ENCODE assay signal across 8 cellular contexts in genomic region chr10:132588301-132589013, GRCh38.
DNase-seq lines count a peak whose midpoint lies in the region; TF ChIP-seq lines count a peak whose summit lies in the region.

No MANE protein-coding gene starts in this region.

- DNase-seq in KG1 (lab: John Stamatoyannopoulos, UW), result peak; percentile 82
- peak; percentile 48 to 56 for DNase-seq in cardiac fibroblast (ENCODE audit: low read depth in 2 of 2)
- no peak for DNase-seq in NCI-H2196 (lab: John Stamatoyannopoulos, UW; ENCODE audit: unreplicated experiment)
- no peak for DNase-seq in kidney tubule cell (ENCODE audit: low spot score)
- no peak for DNase-seq in NCI-H1417 treated with DMSO at 0.1 percent for 48 hours (lab: John Stamatoyannopoulos, UW)
- no peak for DNase-seq in NCI-H510A (lab: John Stamatoyannopoulos, UW)

- H3K9me2 ChIP-seq in DOHH2 (replicated peaks; ENCODE audit: control insufficient read depth, low read length), result no peaks in the 10 kb centered on the region

- H3K27me3 ChIP-seq in DOHH2 (ENCODE audit: control insufficient read depth, low read length) (no peaks in the 10 kb centered on the region), muscle layer of duodenum (ENCODE audit: low read depth, low read length) (no peaks in the 10 kb centered on the region)

- H3K9me3 ChIP-seq in DOHH2 (ENCODE audit: control insufficient read depth, insufficient read depth, low read length), result no peaks in the 10 kb centered on the region
- H3K9me3 ChIP-seq in muscle layer of duodenum (ENCODE audit: control insufficient read depth in 1 of 2, low read length in 2 of 2), result no peaks in the 10 kb centered on the region

- H3K4me3 ChIP-seq in DOHH2 (ENCODE audit: low read length) (peak overlapping the region; percentile 34), cardiac fibroblast (replicated peaks in 1 of 2; ENCODE audit: low read depth in 2 of 2, low read length in 2 of 2) (no peak overlapping the region), muscle layer of duodenum (ENCODE audit: low read depth in 1 of 2, low read length in 2 of 2) (peak overlapping the region in 1 of 2 donors; percentile 46)

- TF ChIP-seq CTCF in DOHH2 (IDR thresholded peaks at IDR 0.05; ENCODE audit: low read depth, low read length, poor library complexity, severe bottlenecking) (no peak), cardiac fibroblast (IDR thresholded peaks at IDR 0.05; ENCODE audit: low read depth, low read length) (no peak)

- no peaks in the 10 kb centered on the region for H3F3A ChIP-seq in DOHH2 (ENCODE audit: control insufficient read depth, insufficient read depth)

- peaks cover 32% of the 10 kb centered on the region for H3K4me1 ChIP-seq in DOHH2 (ENCODE audit: control insufficient read depth, low read length)
- peaks cover 32 to 83% of the 10 kb centered on the region in 2 donors for H3K4me1 ChIP-seq in muscle layer of duodenum (ENCODE audit: control insufficient read depth in 1 of 2, insufficient read depth in 2 of 2, low read length in 2 of 2)

- no peaks in the 10 kb centered on the region for H4K20me1 ChIP-seq in DOHH2 (ENCODE audit: control insufficient read depth, insufficient read depth, low read depth, low read length)

- H3K27ac ChIP-seq in DOHH2 (ENCODE audit: low read depth, low read length), result peak overlapping the region; percentile 24
- peak overlapping the region; percentile 33 for H3K27ac ChIP-seq in muscle layer of duodenum (ENCODE audit: low read length)

- H3K79me2 ChIP-seq in DOHH2 (ENCODE audit: control insufficient read depth, low read length), result peaks cover 14% of the 10 kb centered on the region

- peak overlapping the region; percentile 51 for H3K4me2 ChIP-seq in DOHH2 (ENCODE audit: low read length)

- H3K36me3 ChIP-seq in DOHH2 (ENCODE audit: control insufficient read depth, low read length), result no peaks in the 10 kb centered on the region
- no peaks in the 10 kb centered on the region for H3K36me3 ChIP-seq in muscle layer of duodenum (ENCODE audit: control insufficient read depth in 1 of 2, insufficient read depth in 2 of 2, low read length in 2 of 2)

Comparison
In these comparisons a context has a peak if more than half of its experiments do, and no peak if none do; other contexts are left out.
1. DNase-seq: peak in KG1 (single experiment) and cardiac fibroblast (2 of 2); none in NCI-H2196 (single experiment), kidney tubule cell (single experiment), NCI-H1417 treated with DMSO at 0.1 percent for 48 hours (single experiment) and NCI-H510A (single experiment).